8 cellular contexts compared by ENCODE assay signal in the genomic region with DNA sequence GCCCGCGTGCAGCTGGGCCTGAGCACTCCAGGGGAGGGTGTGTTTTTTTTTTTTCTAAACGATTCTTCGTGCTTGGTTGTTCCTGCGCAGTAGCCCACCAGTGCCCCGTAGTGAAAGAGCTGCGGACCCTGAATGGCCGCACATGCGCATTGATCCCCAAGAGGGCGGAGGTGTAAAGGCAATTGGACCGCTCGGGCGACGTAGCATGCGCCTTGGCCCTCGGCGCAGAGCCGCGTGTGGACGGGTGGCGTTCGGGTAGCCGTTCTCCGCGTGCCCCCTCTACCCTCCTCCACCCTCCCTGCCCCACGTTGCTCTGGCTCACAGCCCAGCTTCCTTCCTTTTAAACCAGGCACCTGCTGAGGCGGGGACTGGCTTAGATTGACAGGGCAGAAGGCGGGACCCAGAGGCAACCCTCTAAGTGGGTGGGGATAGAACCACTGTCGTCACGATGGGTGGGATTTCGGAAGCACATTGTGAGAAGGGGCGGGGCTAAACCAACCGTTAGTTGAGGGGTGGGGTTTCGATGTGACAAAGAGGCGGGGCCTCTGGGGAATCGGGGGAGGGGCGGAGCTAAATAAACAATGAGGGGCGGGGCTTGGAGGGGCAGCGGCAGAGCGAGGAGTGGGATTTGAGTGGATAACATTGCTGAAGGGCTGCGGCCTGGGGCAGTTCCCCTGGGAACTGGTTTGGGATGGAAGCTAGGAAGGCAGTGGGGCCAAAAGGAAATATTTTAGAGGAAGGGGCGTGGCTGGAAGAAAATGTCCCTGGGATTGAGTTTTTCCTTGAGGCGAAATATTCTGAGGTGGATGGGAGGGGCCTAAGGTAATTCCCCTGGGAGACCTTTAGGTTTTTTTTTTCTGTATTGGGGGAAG. TPM values are rescaled to one million over a fixed set of nuclear protein-coding genes. Genes with fewer than 3 reads are reported as not detected.
DNase-seq lines count a peak whose midpoint lies in the region; FAIRE-seq and TF ChIP-seq lines count a peak whose summit lies in the region.

No MANE protein-coding gene starts in this region.

- H2AK5ac ChIP-seq in H1 (ENCODE audit: low read depth, low read length), result no peak overlapping the region
- H2AK5ac ChIP-seq in mesendoderm (ENCODE audit: low read length), result no peak overlapping the region

- no peaks in the 10 kb centered on the region for H3K27me3 ChIP-seq in H1 (replicated peaks in 1 of 4; ENCODE audit: control insufficient read depth in 3 of 4, extremely low read depth in 1 of 4, insufficient read depth in 3 of 4, low read length in 3 of 4)
- H3K27me3 ChIP-seq in mesendoderm (ENCODE audit: insufficient read depth, low read length, poor library complexity), result no peaks in the 10 kb centered on the region

- H2AFZ ChIP-seq in H1 (ENCODE audit: low read length), result peak overlapping the region; percentile 14; the same call in 1 of the 2 replicates

- H3K4me1 ChIP-seq in H1 (replicated peaks in 1 of 4; ENCODE audit: control insufficient read depth in 3 of 4, insufficient read depth in 4 of 4, low read length in 3 of 4) (peaks cover 0 to 5% (median under 1%) of the 10 kb centered on the region in 4 experiments; a peak in 3 of 7 replicates), mesendoderm (ENCODE audit: control insufficient read depth, low read depth, low read length) (peaks cover 7% of the 10 kb centered on the region)

- H4K8ac ChIP-seq in H1 (ENCODE audit: extremely low read depth, insufficient read depth, low read length), result peak overlapping the region; percentile 98; the same call in 1 of the 2 replicates
- H4K8ac ChIP-seq in mesendoderm (ENCODE audit: low read depth, low read length), result no peak overlapping the region

- no peak for TF ChIP-seq EP300 in H1 (IDR thresholded peaks at IDR 0.05; ENCODE audit: borderline replicate concordance in 1 of 2, low read depth in 2 of 2, low read length in 2 of 2)

- H3K79me1 ChIP-seq in H1 (ENCODE audit: low read depth, low read length) (peaks cover 9% of the 10 kb centered on the region), mesendoderm (ENCODE audit: low read length) (peaks cover 14% of the 10 kb centered on the region)

- H3K4ac ChIP-seq in H1 (replicated peaks; ENCODE audit: insufficient read length, low read depth, low read length), result peak overlapping the region; percentile 24
- H3K4ac ChIP-seq in mesendoderm (ENCODE audit: low read depth, low read length), result peak overlapping the region; percentile 39

- no peak for TF ChIP-seq RAD21 in H1 (IDR thresholded peaks at IDR 0.05 in 1 of 2, conservative IDR thresholded peaks at IDR 0.05 in 1 of 2; ENCODE audit: low read depth in 2 of 2, low read length in 2 of 2)

- H3K36me3 ChIP-seq in H1 (ENCODE audit: control insufficient read depth in 2 of 4, insufficient read depth in 4 of 4, low read length in 3 of 4), result peaks cover 9 to 21% (median 15%) of the 10 kb centered on the region in 4 experiments; a peak in 7 of 8 replicates
- H3K36me3 ChIP-seq in mesendoderm (ENCODE audit: control insufficient read depth, insufficient read depth, low read length), result peaks cover 12% of the 10 kb centered on the region

- H3K9me3 ChIP-seq in H1 (ENCODE audit: insufficient read depth in 2 of 2, low read depth in 1 of 2, low read length in 1 of 2), result no peaks in the 10 kb centered on the region

- no peak overlapping the region for H3K23ac ChIP-seq in H1 (ENCODE audit: insufficient read length)
- no peak overlapping the region for H3K23ac ChIP-seq in mesendoderm (ENCODE audit: low read length)

- TF ChIP-seq CTCF in GM20000 (IDR thresholded peaks at IDR 0.05; ENCODE audit: extremely low read depth, missing control alignments) (no peak), H1 (IDR thresholded peaks at IDR 0.05; ENCODE audit: control extremely low read depth in 1 of 3, insufficient read depth in 1 of 3, low read depth in 1 of 3, low read length in 3 of 3) (no peak)

- H3K4me2 ChIP-seq in H1 (ENCODE audit: insufficient read depth in 1 of 2, low read depth in 2 of 2, low read length in 2 of 2) (peak overlapping the region; percentile 60 to 96), mesendoderm (ENCODE audit: low read length) (peak overlapping the region; percentile 80)

- H3K27ac ChIP-seq in H1 (ENCODE audit: low read depth, low read length) (peak overlapping the region; percentile 96), mesendoderm (ENCODE audit: low read depth, low read length) (peak overlapping the region; percentile 93)

- peak; percentile 95 for FAIRE-seq in H1 (lab: Jason Lieb, UNC)

- H2BK120ac ChIP-seq in H1 (replicated peaks; ENCODE audit: low read depth, low read length) (no peak overlapping the region), mesendoderm (ENCODE audit: low read depth, low read length) (no peak overlapping the region)

- H3K4me3 ChIP-seq in H1 (ENCODE audit: extremely low read depth in 1 of 4, insufficient read depth in 2 of 4, low read depth in 3 of 4, low read length in 4 of 4) (peak overlapping the region; percentile 71 to 91 (median 86)), mesendoderm (ENCODE audit: low read length) (peak overlapping the region; percentile 84)

- POLR2A ChIA-PET in H1 (lab: Charles Lee; ENCODE audit: partially characterized antibody), result interaction anchor here (0.7 to 15.1 kb wide), 35 partner anchors 9 to 493 kb away, joined by 3 to 373 read pairs (median 5); a partner anchor contains a TSS

- no peak overlapping the region for H3K14ac ChIP-seq in H1 (ENCODE audit: insufficient read length)

- H2BK15ac ChIP-seq in H1 (ENCODE audit: low read length) (no peak overlapping the region), mesendoderm (replicated peaks; ENCODE audit: low read depth) (no peak overlapping the region)

- WGBS in H1 (ENCODE audit: extremely low coverage in 1 of 2, insufficient coverage in 1 of 2, insufficient read length in 1 of 2, insufficient replicate concordance in 2 of 2, low coverage in 1 of 2, low lambda C conversion rate in 2 of 2, missing lambda C conversion rate in 1 of 2), 2 experiments, result 4% methylated on average over 31 of the region's 43 CpGs; no CpG with 5 or more reads in 1 of the 2 experiments
- no CpG with 5 or more reads among the region's 43 CpGs for WGBS in mesendoderm (ENCODE audit: extremely low coverage, insufficient coverage, low lambda C conversion rate)

- H3K18ac ChIP-seq in H1 (ENCODE audit: extremely low read depth, low read length) (peak overlapping the region; percentile 94), mesendoderm (ENCODE audit: low read length) (peak overlapping the region; percentile 81)

- H3K79me2 ChIP-seq in H1 (ENCODE audit: control insufficient read depth in 1 of 2, insufficient read depth in 2 of 2, low read length in 2 of 2), result peaks cover 17 to 41% of the 10 kb centered on the region in 2 experiments
- peaks cover 32% of the 10 kb centered on the region for H3K79me2 ChIP-seq in mesendoderm (ENCODE audit: control insufficient read depth, insufficient read depth, low read length)

- H4K5ac ChIP-seq in H1 (ENCODE audit: insufficient read length, low read depth, low read length) (peak overlapping the region; percentile 79), mesendoderm (ENCODE audit: low read length) (no peak overlapping the region)

- DNase-seq in CMK (ENCODE audit: low read depth) (peak; percentile 100), GM20000 (ENCODE audit: low spot score) (peak; percentile 95), HT-29 (ENCODE audit: low spot score) (peak; percentile 99), H1 (ENCODE audit: low read depth in 1 of 2, low spot score in 2 of 2) (peak; percentile 96 to 97), mesendoderm (peak; percentile 98)
- DNase-seq in NK-92 treated with Interleukin-12 subunit alpha and Interleukin-12 subunit beta, amount 100 ng/mL, for 24 hours (lab: John Stamatoyannopoulos, UW), result peak; percentile 92
- DNase-seq in activated CD8-positive, alpha-beta memory T cell treated with anti-CD3 and anti-CD28 coated beads for 4 hours (ENCODE audit: low read depth in 2 of 2), result peak; percentile 81 to 91
- peak; percentile 79 for DNase-seq in stimulated activated CD8-positive, alpha-beta memory T cell treated with anti-CD3 and anti-CD28 coated beads, Interleukin-12 subunit alpha, Interleukin-12 subunit beta, amount 100 ng/mL, for 4 hours (ENCODE audit: low read depth)

- peak overlapping the region; percentile 84 for H3K56ac ChIP-seq in H1 (replicated peaks; ENCODE audit: insufficient read length, low read depth, low read length)
- H3K56ac ChIP-seq in mesendoderm (ENCODE audit: low read length), result peak overlapping the region; percentile 100

- CTCF ChIA-PET in H1 (lab: Charles Lee; ENCODE audit: partially characterized antibody), result interaction anchor here (2.0 to 2.6 kb wide), 3 partner anchors 12 to 57 kb away, joined by 7 to 16 read pairs (median 11); no protein-coding TSS in a partner anchor

- peak overlapping the region; percentile 94 for H2BK5ac ChIP-seq in H1 (ENCODE audit: low read depth, low read length)
- peak overlapping the region; percentile 17 for H2BK5ac ChIP-seq in mesendoderm (ENCODE audit: low read length)

- peaks cover 9% of the 10 kb centered on the region for H3K23me2 ChIP-seq in H1 (ENCODE audit: low read depth, low read length)

- peak overlapping the region; percentile 77 for H2BK12ac ChIP-seq in H1 (ENCODE audit: low read depth, low read length)

- H4K91ac ChIP-seq in H1 (replicated peaks; ENCODE audit: insufficient read length, low read length), result peak overlapping the region; percentile 99

- H3K9ac ChIP-seq in H1 (replicated peaks in 1 of 4; ENCODE audit: extremely low read depth in 1 of 4, low read depth in 3 of 4, low read length in 3 of 4), result peak overlapping the region; percentile 90 to 98 (median 93)
- H3K9ac ChIP-seq in mesendoderm (ENCODE audit: low read length), result peak overlapping the region; percentile 100

- TF ChIP-seq POLR2A in H1 (IDR thresholded peaks at IDR 0.05; ENCODE audit: control extremely low read depth in 1 of 2, low read depth in 2 of 2, low read length in 2 of 2), result peak; percentile 97 to 99

- peaks cover 4 to 8% of the 10 kb centered on the region in 2 experiments for H4K20me1 ChIP-seq in H1 (replicated peaks in 1 of 2; ENCODE audit: control insufficient read depth in 1 of 2, insufficient read depth in 2 of 2, low read length in 2 of 2)

- H2BK20ac ChIP-seq in H1 (ENCODE audit: low read length), result no peak overlapping the region

RNA-seq across cellular contexts. Expression of a gene that starts 0.5 kb away (rescaled TPM):
- 133 TPM in 2 replicates for total RNA-seq in HT-29 (2014; rRNA removed; shearing (Covaris generic))
- 106 and 107 TPM in 2 replicates for total RNA-seq in H1 (2021; fragmentation: NEBNext Ultra II Directional; extraction: Animal tissue kit (Norgen Biotek cat#: 25700))
- polyA plus RNA-seq in H1 (2011; rRNA removed), result 50.0 and 60.0 TPM in 2 replicates
- polyA plus RNA-seq in H1 (2011; cell fraction: cytosol; rRNA removed), result 38.7 TPM
- 35.8 TPM for polyA plus RNA-seq in H1 (2011; cell fraction: nucleus; rRNA removed)
- 56.0 to 96.8 TPM (median 85.0 TPM) in 4 replicates for polyA plus RNA-seq in H1 (2012, experiment 1 of 2)
- 58.7 TPM for polyA plus RNA-seq in H1 (2012, experiment 2 of 2)
- 65.6 TPM for polyA plus RNA-seq in H1 (2013, experiment 1 of 2)
- 65.7 TPM for polyA plus RNA-seq in H1 (2013, experiment 2 of 2)
- polyA minus RNA-seq in H1 (2011; rRNA and poly(A)+ RNA removed), result 24.9 and 28.6 TPM in 2 replicates
- 32.0 TPM for polyA minus RNA-seq in H1 (2011; cell fraction: cytosol; rRNA and poly(A)+ RNA removed)
- 29.1 TPM for polyA minus RNA-seq in H1 (2011; cell fraction: nucleus; rRNA and poly(A)+ RNA removed)
- polyA plus RNA-seq in mesendoderm (2013, experiment 1 of 2), result 73.2 TPM
- polyA plus RNA-seq in mesendoderm (2013, experiment 2 of 2), result 74.5 TPM

RNA-seq across cellular contexts. Expression of a gene that starts 0.8 kb away (rescaled TPM):
- total RNA-seq in HT-29 (2014; rRNA removed; shearing (Covaris generic)), result 32.2 and 32.8 TPM in 2 replicates
- total RNA-seq in H1 (2021; fragmentation: NEBNext Ultra II Directional; extraction: Animal tissue kit (Norgen Biotek cat#: 25700)), result 13.1 TPM in 2 replicates
- polyA plus RNA-seq in H1 (2011; rRNA removed), result 6.2 and 25.0 TPM in 2 replicates
- polyA plus RNA-seq in H1 (2011; cell fraction: cytosol; rRNA removed), result 14.2 TPM
- polyA plus RNA-seq in H1 (2011; cell fraction: nucleus; rRNA removed), result 11.7 TPM
- polyA plus RNA-seq in H1 (2012, experiment 1 of 2), result 8.1 to 13.9 TPM (median 12.5 TPM) in 4 replicates
- polyA plus RNA-seq in H1 (2012, experiment 2 of 2), result 11.9 TPM
- polyA plus RNA-seq in H1 (2013, experiment 1 of 2), result 10.9 TPM
- polyA plus RNA-seq in H1 (2013, experiment 2 of 2), result 10.2 TPM
- 0.83 and 1.7 TPM in 2 replicates for polyA minus RNA-seq in H1 (2011; rRNA and poly(A)+ RNA removed)
- 4.8 TPM for polyA minus RNA-seq in H1 (2011; cell fraction: cytosol; rRNA and poly(A)+ RNA removed)
- 3.0 TPM for polyA minus RNA-seq in H1 (2011; cell fraction: nucleus; rRNA and poly(A)+ RNA removed)
- 35.5 TPM for polyA plus RNA-seq in mesendoderm (2013, experiment 1 of 2)
- polyA plus RNA-seq in mesendoderm (2013, experiment 2 of 2), result 36.1 TPM

RNA-seq across cellular contexts. Expression of a gene that starts 31.1 kb away (rescaled TPM):
- total RNA-seq in HT-29 (2014; rRNA removed; shearing (Covaris generic)), result not detected in 2 replicates
- total RNA-seq in H1 (2021; fragmentation: NEBNext Ultra II Directional; extraction: Animal tissue kit (Norgen Biotek cat#: 25700)), result not detected in 2 replicates
- polyA plus RNA-seq in H1 (2011; rRNA removed), result 0.14 and 0.18 TPM in 2 replicates
- polyA plus RNA-seq in H1 (2011; cell fraction: cytosol; rRNA removed), result not detected
- polyA plus RNA-seq in H1 (2011; cell fraction: nucleus; rRNA removed), result 0.14 TPM
- polyA plus RNA-seq in H1 (2012, experiment 1 of 2), result 0.15 to 0.17 TPM in 2 of 4 replicates, not detected in the others
- not detected for polyA plus RNA-seq in H1 (2012, experiment 2 of 2)
- polyA plus RNA-seq in H1 (2013, experiment 1 of 2), result not detected
- polyA plus RNA-seq in H1 (2013, experiment 2 of 2), result 0.04 TPM
- not detected in 2 replicates for polyA minus RNA-seq in H1 (2011; rRNA and poly(A)+ RNA removed)
- not detected for polyA minus RNA-seq in H1 (2011; cell fraction: cytosol; rRNA and poly(A)+ RNA removed)
- not detected for polyA minus RNA-seq in H1 (2011; cell fraction: nucleus; rRNA and poly(A)+ RNA removed)
- not detected for polyA plus RNA-seq in mesendoderm (2013, experiment 1 of 2)
- polyA plus RNA-seq in mesendoderm (2013, experiment 2 of 2), result not detected

RNA-seq across cellular contexts. Expression of a gene that starts 33.2 kb away (rescaled TPM):
- total RNA-seq in HT-29 (2014; rRNA removed; shearing (Covaris generic)), result 1.1 and 2.3 TPM in 2 replicates
- total RNA-seq in H1 (2021; fragmentation: NEBNext Ultra II Directional; extraction: Animal tissue kit (Norgen Biotek cat#: 25700)), result 0.67 and 0.76 TPM in 2 replicates
- polyA plus RNA-seq in H1 (2011; rRNA removed), result 0.30 and 0.41 TPM in 2 replicates
- 0.37 TPM for polyA plus RNA-seq in H1 (2011; cell fraction: cytosol; rRNA removed)
- polyA plus RNA-seq in H1 (2011; cell fraction: nucleus; rRNA removed), result 0.74 TPM
- polyA plus RNA-seq in H1 (2012, experiment 1 of 2), result 0.21 to 0.86 TPM (median 0.43 TPM) in 3 of 4 replicates, not detected in the other
- polyA plus RNA-seq in H1 (2012, experiment 2 of 2), result not detected
- 0.36 TPM for polyA plus RNA-seq in H1 (2013, experiment 1 of 2)
- polyA plus RNA-seq in H1 (2013, experiment 2 of 2), result 0.52 TPM
- polyA minus RNA-seq in H1 (2011; rRNA and poly(A)+ RNA removed), result 0.15 and 0.54 TPM in 2 replicates
- 0.95 TPM for polyA minus RNA-seq in H1 (2011; cell fraction: cytosol; rRNA and poly(A)+ RNA removed)
- 1.4 TPM for polyA minus RNA-seq in H1 (2011; cell fraction: nucleus; rRNA and poly(A)+ RNA removed)
- 0.24 TPM for polyA plus RNA-seq in mesendoderm (2013, experiment 1 of 2)
- polyA plus RNA-seq in mesendoderm (2013, experiment 2 of 2), result 0.15 TPM

RNA-seq across cellular contexts. Expression of a gene that starts 52.3 kb away (rescaled TPM):
- total RNA-seq in HT-29 (2014; rRNA removed; shearing (Covaris generic)), result 34.5 and 38.4 TPM in 2 replicates
- total RNA-seq in H1 (2021; fragmentation: NEBNext Ultra II Directional; extraction: Animal tissue kit (Norgen Biotek cat#: 25700)), result 44.9 and 47.6 TPM in 2 replicates
- polyA plus RNA-seq in H1 (2011; rRNA removed), result 30.3 and 53.7 TPM in 2 replicates
- polyA plus RNA-seq in H1 (2011; cell fraction: cytosol; rRNA removed), result 23.2 TPM
- 73.8 TPM for polyA plus RNA-seq in H1 (2011; cell fraction: nucleus; rRNA removed)
- 41.7 to 47.2 TPM (median 43.5 TPM) in 4 replicates for polyA plus RNA-seq in H1 (2012, experiment 1 of 2)
- 52.8 TPM for polyA plus RNA-seq in H1 (2012, experiment 2 of 2)
- polyA plus RNA-seq in H1 (2013, experiment 1 of 2), result 34.8 TPM
- polyA plus RNA-seq in H1 (2013, experiment 2 of 2), result 35.2 TPM
- 24.6 and 29.7 TPM in 2 replicates for polyA minus RNA-seq in H1 (2011; rRNA and poly(A)+ RNA removed)
- polyA minus RNA-seq in H1 (2011; cell fraction: cytosol; rRNA and poly(A)+ RNA removed), result 27.0 TPM
- 27.3 TPM for polyA minus RNA-seq in H1 (2011; cell fraction: nucleus; rRNA and poly(A)+ RNA removed)
- polyA plus RNA-seq in mesendoderm (2013, experiment 1 of 2), result 29.3 TPM
- polyA plus RNA-seq in mesendoderm (2013, experiment 2 of 2), result 28.2 TPM

Comparison
In these comparisons a context has a peak if more than half of its experiments do, and no peak if none do; other contexts are left out.
1. Peak in every context shown above with its lines: DNase-seq, H3K4me3 ChIP-seq and H3K27ac ChIP-seq.